9 cellular contexts compared by ENCODE assay signal in genomic region chr20:5691918-5692618, GRCh38. TPM values are rescaled to one million over a fixed set of nuclear protein-coding genes. Genes with fewer than 3 reads are reported as not detected.
DNase-seq lines count a peak whose midpoint lies in the region; ATAC-seq, FAIRE-seq and TF ChIP-seq lines count a peak whose summit lies in the region.
"Had no signal": no experiment of that assay in that cellular context is flagged by ENCODE, and none has a peak within 500 bp of the region (broad histone marks: within the 10 kb centered on the region; RNA-seq: fewer than 3 reads in every experiment).

No MANE protein-coding gene starts in this region.

- H3K27ac Mint-ChIP-seq in type B pancreatic cell, result no peak overlapping the region
- no peak overlapping the region for H3K27ac Mint-ChIP-seq in progenitor cell of endocrine pancreas

- ATAC-seq in GM21576 (IDR thresholded peaks at IDR 0.05; ENCODE audit: unreplicated experiment) (peak; percentile 99), HG03521 (IDR thresholded peaks at IDR 0.05; ENCODE audit: unreplicated experiment) (peak; percentile 96)

- H3K4me1 Mint-ChIP-seq in type B pancreatic cell (ENCODE audit: unreplicated experiment) (peaks cover 3% of the 10 kb centered on the region), progenitor cell of endocrine pancreas (ENCODE audit: low read depth) (no peaks in the 10 kb centered on the region)

- H3K9me3 Mint-ChIP-seq in type B pancreatic cell, result no peaks in the 10 kb centered on the region
- peaks cover 3% of the 10 kb centered on the region for H3K9me3 Mint-ChIP-seq in progenitor cell of endocrine pancreas (ENCODE audit: low read depth)

- FAIRE-seq in GM18507 (lab: Jason Lieb, UNC), result peak; percentile 84

- H3K4me3 Mint-ChIP-seq in type B pancreatic cell (no peak overlapping the region), progenitor cell of endocrine pancreas (ENCODE audit: low read depth) (no peak overlapping the region)

- DNase-seq in GM18507 (ENCODE audit: extremely low spot score, insufficient read length, low read depth), result peak; percentile 57
- DNase-seq in SHP77 treated with DMSO at 0.1 percent for 48 hours (lab: John Stamatoyannopoulos, UW), result peak; percentile 100
- DNase-seq in NCI-H1694 treated with DMSO at 0.1 percent for 48 hours (lab: John Stamatoyannopoulos, UW), result no peak
- no peak for DNase-seq in type B pancreatic cell (ENCODE audit: extremely low spot score, unreplicated experiment)
- DNase-seq in C1 segment of cervical spinal cord (lab: John Stamatoyannopoulos, UW), result no peak
- DNase-seq in progenitor cell of endocrine pancreas (ENCODE audit: low spot score, unreplicated experiment), result no peak

- no peaks in the 10 kb centered on the region for H3K36me3 Mint-ChIP-seq in type B pancreatic cell
- H3K36me3 Mint-ChIP-seq in progenitor cell of endocrine pancreas (ENCODE audit: insufficient read depth), result no peaks in the 10 kb centered on the region

- H3K27me3 Mint-ChIP-seq in type B pancreatic cell (no peaks in the 10 kb centered on the region), progenitor cell of endocrine pancreas (no peaks in the 10 kb centered on the region)

- TF ChIP-seq CTCF in type B pancreatic cell (conservative IDR thresholded peaks at IDR 0.05), result no peak
- no peak for TF ChIP-seq CTCF in progenitor cell of endocrine pancreas (IDR thresholded peaks at IDR 0.05; ENCODE audit: unreplicated experiment)

RNA-seq across cellular contexts. Expression of gene SHLD1, which starts 58.1 kb away (rescaled TPM):
- total RNA-seq in type B pancreatic cell (ENCODE audit: low replicate concordance) (4.1 and 6.2 TPM in 2 replicates), progenitor cell of endocrine pancreas (8.3 and 8.5 TPM in 2 replicates)
- total RNA-seq: ascending aorta had no signal

Comparison
In these comparisons a context has a peak if more than half of its experiments do, and no peak if none do; other contexts are left out.
1. DNase-seq: peak in GM18507 (single experiment) and SHP77 treated with DMSO at 0.1 percent for 48 hours (single experiment); none in NCI-H1694 treated with DMSO at 0.1 percent for 48 hours (single experiment), type B pancreatic cell (single experiment), C1 segment of cervical spinal cord (0 of 14) and progenitor cell of endocrine pancreas (single experiment).